21 cellular contexts compared by ENCODE assay signal in genomic region chr11:125797641-125798040, GRCh38. TPM values are rescaled to one million over a fixed set of nuclear protein-coding genes. Genes with fewer than 3 reads are reported as not detected.
DNase-seq lines count a peak whose midpoint lies in the region; FAIRE-seq and TF ChIP-seq lines count a peak whose summit lies in the region.
"Had no signal": no experiment of that assay in that cellular context is flagged by ENCODE, and none has a peak within 500 bp of the region (broad histone marks: within the 10 kb centered on the region; RNA-seq: fewer than 3 reads in every experiment).

No MANE protein-coding gene starts in this region.

- H3K27ac Mint-ChIP-seq in activated T-helper 1 cell treated with anti-CD3 and anti-CD28 coated beads, Interleukin-12 subunit alpha, Interleukin-12 subunit beta, Interleukin-2, Interleukin-4 antibody, amounts not matched to agents 30 ng/mL and 10 ng/mL and 1 ng/mL, durations not matched to agents 14 hours and 24 hours and 36 hours = no peak overlapping the region
- H3K27ac Mint-ChIP-seq: CD4-positive, alpha-beta T cell had no signal

- FAIRE-seq in H1 (lab: Jason Lieb, UNC) = no peak
- FAIRE-seq: A549, H54, HTR-8/SVneo had no signal

- H3K79me1 ChIP-seq in H1 (ENCODE audit: low read depth, low read length) = no peaks in the 10 kb centered on the region

- CTCF ChIA-PET in H1 (lab: Charles Lee; ENCODE audit: partially characterized antibody) = no interaction called here

- H3K4me3 ChIP-seq in HUES48 (ENCODE audit: low read depth, low read length) = no peak overlapping the region
- no peak overlapping the region for H3K4me3 ChIP-seq in H1 (ENCODE audit: extremely low read depth in 1 of 4, insufficient read depth in 2 of 4, low read depth in 3 of 4, low read length in 4 of 4)
- H3K4me3 ChIP-seq in lower leg skin (ENCODE audit: low read depth, poor library complexity, severe bottlenecking) = no peak overlapping the region
- no peak overlapping the region for H3K4me3 ChIP-seq in WERI-Rb-1 (ENCODE audit: low read depth, low read length)
- H3K4me3 ChIP-seq: A549 had no signal

- no peak overlapping the region for H2BK15ac ChIP-seq in H1 (ENCODE audit: low read length)

- no peaks in the 10 kb centered on the region for H3K36me3 ChIP-seq in HUES48 (ENCODE audit: control insufficient read depth, insufficient read depth, low read length)
- no peaks in the 10 kb centered on the region for H3K36me3 ChIP-seq in H1 (ENCODE audit: control insufficient read depth in 2 of 4, insufficient read depth in 4 of 4, low read length in 3 of 4)
- no peaks in the 10 kb centered on the region for H3K36me3 ChIP-seq in WERI-Rb-1

- TF ChIP-seq EP300 in H1 (IDR thresholded peaks at IDR 0.05; ENCODE audit: borderline replicate concordance in 1 of 2, low read depth in 2 of 2, low read length in 2 of 2) = no peak

- H3K23ac ChIP-seq in H1 (ENCODE audit: insufficient read length) = no peak overlapping the region

- H3K56ac ChIP-seq in H1 (replicated peaks; ENCODE audit: insufficient read length, low read depth, low read length) = no peak overlapping the region

- no peak overlapping the region for H2BK20ac ChIP-seq in H1 (ENCODE audit: low read length)

- H2BK5ac ChIP-seq in H1 (ENCODE audit: low read depth, low read length) = no peak overlapping the region

- no peaks in the 10 kb centered on the region for H4K20me1 ChIP-seq in H1 (replicated peaks in 1 of 2; ENCODE audit: control insufficient read depth in 1 of 2, insufficient read depth in 2 of 2, low read length in 2 of 2)

- no peak overlapping the region for H4K91ac ChIP-seq in H1 (replicated peaks; ENCODE audit: insufficient read length, low read length)

- H3K9me3 ChIP-seq in HUES48 (ENCODE audit: control insufficient read depth, insufficient read depth, low read length) (peaks cover 10% of the 10 kb centered on the region), H1 (ENCODE audit: insufficient read depth in 2 of 2, low read depth in 1 of 2, low read length in 1 of 2) (no peaks in the 10 kb centered on the region), WERI-Rb-1 (ENCODE audit: severe bottlenecking) (peaks cover 4% of the 10 kb centered on the region)
- H3K9me3 ChIP-seq: A549 had no signal

- H2AK5ac ChIP-seq in H1 (ENCODE audit: low read depth, low read length) = no peak overlapping the region

- no peak overlapping the region for H4K8ac ChIP-seq in H1 (ENCODE audit: extremely low read depth, insufficient read depth, low read length)

- H3K4me2 ChIP-seq in H1 (ENCODE audit: insufficient read depth in 1 of 2, low read depth in 2 of 2, low read length in 2 of 2) = no peak overlapping the region
- H3K4me2 ChIP-seq: A549 had no signal

- H2BK12ac ChIP-seq in H1 (ENCODE audit: low read depth, low read length) = no peak overlapping the region

- H3K27me3 ChIP-seq in HUES48 (ENCODE audit: control insufficient read depth, insufficient read depth, low read length) = no peaks in the 10 kb centered on the region
- no peaks in the 10 kb centered on the region for H3K27me3 ChIP-seq in H1 (replicated peaks in 1 of 4; ENCODE audit: control insufficient read depth in 3 of 4, extremely low read depth in 1 of 4, insufficient read depth in 3 of 4, low read length in 3 of 4)
- no peaks in the 10 kb centered on the region for H3K27me3 ChIP-seq in WERI-Rb-1 (ENCODE audit: insufficient read depth, low read depth, severe bottlenecking)

- no peaks in the 10 kb centered on the region for H3K79me2 ChIP-seq in H1 (ENCODE audit: control insufficient read depth in 1 of 2, insufficient read depth in 2 of 2, low read length in 2 of 2)

- WGBS in H1 (ENCODE audit: extremely low coverage in 1 of 2, insufficient coverage in 1 of 2, insufficient read length in 1 of 2, insufficient replicate concordance in 2 of 2, low coverage in 1 of 2, low lambda C conversion rate in 2 of 2, missing lambda C conversion rate in 1 of 2), 2 experiments = 63% methylated on average over 4 of the region's 4 CpGs; no CpG with 5 or more reads in 1 of the 2 experiments
- WGBS in lower leg skin, 2 donors = 43 to 59% methylated on average over 4 of the region's 4 CpGs

- DNase-seq in ELF-1 (ENCODE audit: low read depth, low spot score) = peak; percentile 84
- DNase-seq in H1 (ENCODE audit: low read depth in 1 of 2, low spot score in 2 of 2) = peak; percentile 10 to 48
- DNase-seq in iPS DF 4.7 (ENCODE audit: extremely low read depth, low spot score) = peak; percentile 7
- DNase-seq in LoVo (ENCODE audit: low spot score) = no peak
- no peak for DNase-seq in lower leg skin (ENCODE audit: low spot score in 2 of 2)
- no peak for DNase-seq in WERI-Rb-1
- DNase-seq in activated T-helper 1 cell treated with anti-CD3 and anti-CD28 coated beads, Interleukin-12 subunit alpha, Interleukin-12 subunit beta, Interleukin-2, Interleukin-4 antibody, amounts not matched to agents 30 ng/mL and 10 ng/mL and 1 ng/mL, durations not matched to agents 14 hours and 24 hours and 36 hours (ENCODE audit: low spot score) = no peak
- DNase-seq: AML-193; Caco-2; CD4-positive, alpha-beta T cell; DMS153; DMS79; GF-D8 had no signal

- H3K27me3 Mint-ChIP-seq in activated T-helper 1 cell treated with anti-CD3 and anti-CD28 coated beads, Interleukin-12 subunit alpha, Interleukin-12 subunit beta, Interleukin-2, Interleukin-4 antibody, amounts not matched to agents 30 ng/mL and 10 ng/mL and 1 ng/mL, durations not matched to agents 14 hours and 24 hours and 36 hours (ENCODE audit: insufficient read depth) = peaks cover 6% of the 10 kb centered on the region

- peaks cover 20% of the 10 kb centered on the region for H3K9me3 Mint-ChIP-seq in activated T-helper 1 cell treated with anti-CD3 and anti-CD28 coated beads, Interleukin-12 subunit alpha, Interleukin-12 subunit beta, Interleukin-2, Interleukin-4 antibody, amounts not matched to agents 30 ng/mL and 10 ng/mL and 1 ng/mL, durations not matched to agents 14 hours and 24 hours and 36 hours

- H3K27ac ChIP-seq in HUES48 (ENCODE audit: low read depth, low read length) (peak overlapping the region; percentile 35), H1 (ENCODE audit: low read depth, low read length) (no peak overlapping the region), WERI-Rb-1 (no peak overlapping the region)
- H3K27ac ChIP-seq: 22Rv1, A549, C4-2B had no signal

- no peak overlapping the region for H3K4ac ChIP-seq in H1 (replicated peaks; ENCODE audit: insufficient read length, low read depth, low read length)

- TF ChIP-seq POLR2A in H1 (IDR thresholded peaks at IDR 0.05; ENCODE audit: control extremely low read depth in 1 of 2, low read depth in 2 of 2, low read length in 2 of 2) (no peak), lower leg skin (IDR thresholded peaks at IDR 0.05) (no peak)

- no peak overlapping the region for H2AFZ ChIP-seq in H1 (ENCODE audit: low read length)

- H3K4me1 ChIP-seq in HUES48 (ENCODE audit: control insufficient read depth, insufficient read depth, low read length) (peaks cover 9% of the 10 kb centered on the region), H1 (replicated peaks in 1 of 4; ENCODE audit: control insufficient read depth in 3 of 4, insufficient read depth in 4 of 4, low read length in 3 of 4) (peaks cover 0 to 3% (median 0%) of the 10 kb centered on the region in 4 experiments; a peak in 1 of 7 replicates)
- H3K4me1 ChIP-seq: A549, Caco-2 had no signal

- no peaks in the 10 kb centered on the region for H3K4me1 Mint-ChIP-seq in activated T-helper 1 cell treated with anti-CD3 and anti-CD28 coated beads, Interleukin-12 subunit alpha, Interleukin-12 subunit beta, Interleukin-2, Interleukin-4 antibody, amounts not matched to agents 30 ng/mL and 10 ng/mL and 1 ng/mL, durations not matched to agents 14 hours and 24 hours and 36 hours (ENCODE audit: low read depth)

- POLR2A ChIA-PET in H1 (lab: Charles Lee; ENCODE audit: partially characterized antibody) = no interaction called here

- H3K14ac ChIP-seq in H1 (ENCODE audit: insufficient read length) = no peak overlapping the region

- intact Hi-C loops in lower leg skin (cut with DNase I; ENCODE audit: low total_unique reads) = no loop called here
- intact Hi-C loops in activated T-helper 1 cell treated with anti-CD3 and anti-CD28 coated beads, Interleukin-12 subunit alpha, Interleukin-12 subunit beta, Interleukin-2, Interleukin-4 antibody, amounts not matched to agents 30 ng/mL and 10 ng/mL and 1 ng/mL, durations not matched to agents 14 hours and 24 hours and 36 hours (cut with micrococcal nuclease) = no loop called here

- H3K9ac ChIP-seq in HUES48 (ENCODE audit: low read depth, low read length) (no peak overlapping the region), H1 (replicated peaks in 1 of 4; ENCODE audit: extremely low read depth in 1 of 4, low read depth in 3 of 4, low read length in 3 of 4) (no peak overlapping the region)

- no peak for TF ChIP-seq RAD21 in H1 (IDR thresholded peaks at IDR 0.05 in 1 of 2, conservative IDR thresholded peaks at IDR 0.05 in 1 of 2; ENCODE audit: low read depth in 2 of 2, low read length in 2 of 2)

- H3K4me3 Mint-ChIP-seq in activated T-helper 1 cell treated with anti-CD3 and anti-CD28 coated beads, Interleukin-12 subunit alpha, Interleukin-12 subunit beta, Interleukin-2, Interleukin-4 antibody, amounts not matched to agents 30 ng/mL and 10 ng/mL and 1 ng/mL, durations not matched to agents 14 hours and 24 hours and 36 hours = no peak overlapping the region
- H3K4me3 Mint-ChIP-seq: CD4-positive, alpha-beta T cell had no signal

- H2BK120ac ChIP-seq in H1 (replicated peaks; ENCODE audit: low read depth, low read length) = no peak overlapping the region

- no peaks in the 10 kb centered on the region for H3K23me2 ChIP-seq in H1 (ENCODE audit: low read depth, low read length)

- no peak overlapping the region for H4K5ac ChIP-seq in H1 (ENCODE audit: insufficient read length, low read depth, low read length)

- H3K18ac ChIP-seq in H1 (ENCODE audit: extremely low read depth, low read length) = no peak overlapping the region

- H3K36me3 Mint-ChIP-seq in activated T-helper 1 cell treated with anti-CD3 and anti-CD28 coated beads, Interleukin-12 subunit alpha, Interleukin-12 subunit beta, Interleukin-2, Interleukin-4 antibody, amounts not matched to agents 30 ng/mL and 10 ng/mL and 1 ng/mL, durations not matched to agents 14 hours and 24 hours and 36 hours (ENCODE audit: low read depth) = no peaks in the 10 kb centered on the region

- no peak for TF ChIP-seq CTCF in H1 (IDR thresholded peaks at IDR 0.05; ENCODE audit: control extremely low read depth in 1 of 3, insufficient read depth in 1 of 3, low read depth in 1 of 3, low read length in 3 of 3)
- TF ChIP-seq CTCF in lower leg skin (IDR thresholded peaks at IDR 0.05) = no peak
- no peak for TF ChIP-seq CTCF in WERI-Rb-1 (IDR thresholded peaks at IDR 0.05; ENCODE audit: low read depth, low read length)

RNA-seq across cellular contexts. Expression of gene PATE3, which starts 9.7 kb away (rescaled TPM):
- not detected in 2 replicates for total RNA-seq in H1 (2021; fragmentation: NEBNext Ultra II Directional; extraction: Animal tissue kit (Norgen Biotek cat#: 25700))
- polyA plus RNA-seq in H1 (2011; rRNA removed) = not detected in 2 replicates
- not detected for polyA plus RNA-seq in H1 (2011; cell fraction: cytosol; rRNA removed)
- not detected for polyA plus RNA-seq in H1 (2011; cell fraction: nucleus; rRNA removed)
- not detected in 4 replicates for polyA plus RNA-seq in H1 (2012, experiment 1 of 2)
- polyA plus RNA-seq in H1 (2012, experiment 2 of 2) = not detected
- polyA plus RNA-seq in H1 (2013, experiment 1 of 2) = not detected
- not detected for polyA plus RNA-seq in H1 (2013, experiment 2 of 2)
- polyA minus RNA-seq in H1 (2011; rRNA and poly(A)+ RNA removed) = not detected in 2 replicates
- not detected for polyA minus RNA-seq in H1 (2011; cell fraction: cytosol; rRNA and poly(A)+ RNA removed)
- not detected for polyA minus RNA-seq in H1 (2011; cell fraction: nucleus; rRNA and poly(A)+ RNA removed)
- not detected for total RNA-seq in lower leg skin
- total RNA-seq in activated T-helper 1 cell treated with anti-CD3 and anti-CD28 coated beads, Interleukin-12 subunit alpha, Interleukin-12 subunit beta, Interleukin-2, Interleukin-4 antibody, amounts not matched to agents 30 ng/mL and 10 ng/mL and 1 ng/mL, durations not matched to agents 14 hours and 24 hours and 36 hours = not detected in 2 replicates
- total RNA-seq: Caco-2; CD4-positive, alpha-beta T cell; Daoy had no signal
- polyA plus RNA-seq: A549, BJ had no signal

RNA-seq across cellular contexts. Expression of gene PATE2, which starts 19.0 kb away (rescaled TPM):
- total RNA-seq in H1 (2021; fragmentation: NEBNext Ultra II Directional; extraction: Animal tissue kit (Norgen Biotek cat#: 25700)) = not detected in 2 replicates
- 0.14 TPM in 1 of 2 replicates, not detected in the other for polyA plus RNA-seq in H1 (2011; rRNA removed)
- not detected for polyA plus RNA-seq in H1 (2011; cell fraction: cytosol; rRNA removed)
- polyA plus RNA-seq in H1 (2011; cell fraction: nucleus; rRNA removed) = 0.06 TPM
- not detected in 4 replicates for polyA plus RNA-seq in H1 (2012, experiment 1 of 2)
- polyA plus RNA-seq in H1 (2012, experiment 2 of 2) = not detected
- polyA plus RNA-seq in H1 (2013, experiment 1 of 2) = 0.04 TPM
- 0.07 TPM for polyA plus RNA-seq in H1 (2013, experiment 2 of 2)
- not detected in 2 replicates for polyA minus RNA-seq in H1 (2011; rRNA and poly(A)+ RNA removed)
- not detected for polyA minus RNA-seq in H1 (2011; cell fraction: cytosol; rRNA and poly(A)+ RNA removed)
- 0.60 TPM for polyA minus RNA-seq in H1 (2011; cell fraction: nucleus; rRNA and poly(A)+ RNA removed)
- not detected for total RNA-seq in lower leg skin
- total RNA-seq in activated T-helper 1 cell treated with anti-CD3 and anti-CD28 coated beads, Interleukin-12 subunit alpha, Interleukin-12 subunit beta, Interleukin-2, Interleukin-4 antibody, amounts not matched to agents 30 ng/mL and 10 ng/mL and 1 ng/mL, durations not matched to agents 14 hours and 24 hours and 36 hours = 0.29 and 0.34 TPM in 2 replicates
- total RNA-seq: Caco-2; CD4-positive, alpha-beta T cell had no signal
- polyA plus RNA-seq: BJ had no signal

RNA-seq across cellular contexts. Expression of gene PATE4, which starts 35.5 kb away (rescaled TPM):
- total RNA-seq in H1 (2021; fragmentation: NEBNext Ultra II Directional; extraction: Animal tissue kit (Norgen Biotek cat#: 25700)) = not detected in 2 replicates
- not detected in 2 replicates for polyA plus RNA-seq in H1 (2011; rRNA removed)
- polyA plus RNA-seq in H1 (2011; cell fraction: cytosol; rRNA removed) = not detected
- polyA plus RNA-seq in H1 (2011; cell fraction: nucleus; rRNA removed) = not detected
- polyA plus RNA-seq in H1 (2012, experiment 1 of 2) = not detected in 4 replicates
- polyA plus RNA-seq in H1 (2012, experiment 2 of 2) = not detected
- not detected for polyA plus RNA-seq in H1 (2013, experiment 1 of 2)
- not detected for polyA plus RNA-seq in H1 (2013, experiment 2 of 2)
- not detected in 2 replicates for polyA minus RNA-seq in H1 (2011; rRNA and poly(A)+ RNA removed)
- not detected for polyA minus RNA-seq in H1 (2011; cell fraction: cytosol; rRNA and poly(A)+ RNA removed)
- polyA minus RNA-seq in H1 (2011; cell fraction: nucleus; rRNA and poly(A)+ RNA removed) = not detected
- not detected for total RNA-seq in lower leg skin
- total RNA-seq in activated T-helper 1 cell treated with anti-CD3 and anti-CD28 coated beads, Interleukin-12 subunit alpha, Interleukin-12 subunit beta, Interleukin-2, Interleukin-4 antibody, amounts not matched to agents 30 ng/mL and 10 ng/mL and 1 ng/mL, durations not matched to agents 14 hours and 24 hours and 36 hours = not detected in 2 replicates
- total RNA-seq: Caco-2; CD4-positive, alpha-beta T cell; Daoy had no signal
- polyA plus RNA-seq: A549, BJ had no signal

RNA-seq across cellular contexts. Expression of gene PATE1, which starts 51.6 kb away (rescaled TPM):
- not detected in 2 replicates for total RNA-seq in H1 (2021; fragmentation: NEBNext Ultra II Directional; extraction: Animal tissue kit (Norgen Biotek cat#: 25700))
- not detected in 2 replicates for polyA plus RNA-seq in H1 (2011; rRNA removed)
- not detected for polyA plus RNA-seq in H1 (2011; cell fraction: cytosol; rRNA removed)
- polyA plus RNA-seq in H1 (2011; cell fraction: nucleus; rRNA removed) = not detected
- polyA plus RNA-seq in H1 (2012, experiment 1 of 2) = not detected in 4 replicates
- polyA plus RNA-seq in H1 (2012, experiment 2 of 2) = not detected
- polyA plus RNA-seq in H1 (2013, experiment 1 of 2) = not detected
- not detected for polyA plus RNA-seq in H1 (2013, experiment 2 of 2)
- not detected in 2 replicates for polyA minus RNA-seq in H1 (2011; rRNA and poly(A)+ RNA removed)
- polyA minus RNA-seq in H1 (2011; cell fraction: cytosol; rRNA and poly(A)+ RNA removed) = not detected
- polyA minus RNA-seq in H1 (2011; cell fraction: nucleus; rRNA and poly(A)+ RNA removed) = not detected
- not detected for total RNA-seq in lower leg skin
- total RNA-seq in activated T-helper 1 cell treated with anti-CD3 and anti-CD28 coated beads, Interleukin-12 subunit alpha, Interleukin-12 subunit beta, Interleukin-2, Interleukin-4 antibody, amounts not matched to agents 30 ng/mL and 10 ng/mL and 1 ng/mL, durations not matched to agents 14 hours and 24 hours and 36 hours = not detected in 2 replicates
- total RNA-seq: Caco-2; CD4-positive, alpha-beta T cell; Daoy had no signal
- polyA plus RNA-seq: A549, BJ had no signal

Comparison
In these comparisons a context has a peak if more than half of its experiments do, and no peak if none do; other contexts are left out.
1. DNase-seq: peak in ELF-1 (single experiment), H1 (2 of 2) and iPS DF 4.7 (single experiment); none in LoVo (single experiment), lower leg skin (0 of 2), WERI-Rb-1 (single experiment) and activated T-helper 1 cell treated with anti-CD3 and anti-CD28 coated beads, Interleukin-12 subunit alpha, Interleukin-12 subunit beta, Interleukin-2, Interleukin-4 antibody, amounts not matched to agents 30 ng/mL and 10 ng/mL and 1 ng/mL, durations not matched to agents 14 hours and 24 hours and 36 hours (single experiment).